13 cellular contexts compared by ENCODE assay signal in genomic region chr9:104027295-104027694, GRCh38.
DNase-seq lines count a peak whose midpoint lies in the region; ATAC-seq and TF ChIP-seq lines count a peak whose summit lies in the region.
"Had no signal": no experiment of that assay in that cellular context is flagged by ENCODE, and none has a peak within 500 bp of the region (broad histone marks: within the 10 kb centered on the region; RNA-seq: fewer than 3 reads in every experiment).

No MANE protein-coding gene starts in this region.

- H3K9me3 ChIP-seq in OCI-LY3 (ENCODE audit: insufficient read depth, low read length) = no peaks in the 10 kb centered on the region

- DNase-seq in AML-193 (lab: John Stamatoyannopoulos, UW) (no peak), T-helper 9 cell (no peak), retina (no peak)
- DNase-seq: activated CD4-positive, CD25-positive, alpha-beta regulatory T cell; CD4-positive, CD25-positive, alpha-beta regulatory T cell; stimulated activated CD4-positive, alpha-beta T cell treated with anti-CD3 and anti-CD28 coated beads, Interleukin-1b, Interleukin-23, amount 100 ng/mL, for 48 hours had no signal

- 0 out of 2 replicates have a peak overlapping the region, but pooled peaks have one; percentile 22 for H3K27ac ChIP-seq in OCI-LY3 (ENCODE audit: low read length)

- H3K4me1 ChIP-seq in OCI-LY3 (ENCODE audit: low read length) = peaks cover 28% of the 10 kb centered on the region

- H2AFZ ChIP-seq in OCI-LY3 (ENCODE audit: low read depth, low read length) = no peak overlapping the region

- H3K36me3 ChIP-seq in OCI-LY3 (replicated peaks; ENCODE audit: low read depth, low read length) = no peaks in the 10 kb centered on the region

- ATAC-seq in GM18502 (IDR thresholded peaks at IDR 0.05; ENCODE audit: poor library complexity, unreplicated experiment) = peak; percentile 54
- ATAC-seq in GM21360 (IDR thresholded peaks at IDR 0.05; ENCODE audit: unreplicated experiment) = peak; percentile 94
- peak; percentile 80 for ATAC-seq in HG03520 (IDR thresholded peaks at IDR 0.05; ENCODE audit: unreplicated experiment)
- ATAC-seq in HG03045 (IDR thresholded peaks at IDR 0.05; ENCODE audit: unreplicated experiment) = no peak
- ATAC-seq: K562, left lobe of liver had no signal

- H3K4me3 ChIP-seq in OCI-LY3 (ENCODE audit: low read length) = peak overlapping the region; percentile 19
- H3K4me3 ChIP-seq: K562 had no signal

- no peak overlapping the region for H3K9ac ChIP-seq in OCI-LY3 (ENCODE audit: low read length)

- no peak for TF ChIP-seq CTCF in OCI-LY3 (IDR thresholded peaks at IDR 0.05; ENCODE audit: low read depth, low read length)

- H3K4me2 ChIP-seq in OCI-LY3 (ENCODE audit: low read length) = peak overlapping the region; percentile 55

- H4K20me1 ChIP-seq in OCI-LY3 (ENCODE audit: insufficient read depth, low read length) = no peaks in the 10 kb centered on the region

- H3K27me3 ChIP-seq in OCI-LY3 (ENCODE audit: low read depth, low read length) = no peaks in the 10 kb centered on the region

- H3K79me2 ChIP-seq in OCI-LY3 (ENCODE audit: low read length) = no peaks in the 10 kb centered on the region
